ENCODE assay signal across 2 cellular contexts in the genomic region with DNA sequence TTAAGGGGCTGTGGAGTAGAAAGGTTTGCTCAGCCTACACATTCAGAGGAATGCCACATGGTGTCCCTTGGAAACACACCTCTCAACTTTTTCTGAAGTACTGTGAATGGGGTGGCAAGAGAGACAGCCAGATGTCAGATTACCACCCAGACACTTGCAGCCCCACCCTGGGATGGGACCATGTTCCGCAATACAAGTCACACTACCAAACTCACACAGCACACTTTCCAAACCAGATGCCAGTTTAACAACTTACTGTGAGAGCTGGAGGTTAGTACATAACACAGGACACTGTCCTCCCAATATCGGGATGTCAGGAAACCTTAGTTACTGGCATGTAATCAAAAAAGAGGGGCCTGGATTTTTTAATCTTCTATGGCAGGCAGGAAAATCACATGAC.
TF ChIP-seq lines count a peak whose summit lies in the region.

No MANE protein-coding gene starts in this region.

TF ChIP-seq in GM23338, 12 proteins besides CTCF, POLR2A, EP300 and RAD21 (continues in another document):
- no peak for TF ChIP-seq ZNF331 (CRISPR knock-in tag; IDR thresholded peaks at IDR 0.05; ENCODE audit: low read depth)
- TF ChIP-seq EZH2phosphoT487 (IDR thresholded peaks at IDR 0.05; ENCODE audit: unreplicated experiment): no peak
- TF ChIP-seq EZH2 (IDR thresholded peaks at IDR 0.05; ENCODE audit: low read depth, unreplicated experiment): no peak
- no peak for TF ChIP-seq JUNB (IDR thresholded peaks at IDR 0.05; ENCODE audit: unreplicated experiment)
- no peak for TF ChIP-seq CREB1 (CRISPR knock-in tag; IDR thresholded peaks at IDR 0.05; ENCODE audit: low read depth)
- TF ChIP-seq, protein P1, sequence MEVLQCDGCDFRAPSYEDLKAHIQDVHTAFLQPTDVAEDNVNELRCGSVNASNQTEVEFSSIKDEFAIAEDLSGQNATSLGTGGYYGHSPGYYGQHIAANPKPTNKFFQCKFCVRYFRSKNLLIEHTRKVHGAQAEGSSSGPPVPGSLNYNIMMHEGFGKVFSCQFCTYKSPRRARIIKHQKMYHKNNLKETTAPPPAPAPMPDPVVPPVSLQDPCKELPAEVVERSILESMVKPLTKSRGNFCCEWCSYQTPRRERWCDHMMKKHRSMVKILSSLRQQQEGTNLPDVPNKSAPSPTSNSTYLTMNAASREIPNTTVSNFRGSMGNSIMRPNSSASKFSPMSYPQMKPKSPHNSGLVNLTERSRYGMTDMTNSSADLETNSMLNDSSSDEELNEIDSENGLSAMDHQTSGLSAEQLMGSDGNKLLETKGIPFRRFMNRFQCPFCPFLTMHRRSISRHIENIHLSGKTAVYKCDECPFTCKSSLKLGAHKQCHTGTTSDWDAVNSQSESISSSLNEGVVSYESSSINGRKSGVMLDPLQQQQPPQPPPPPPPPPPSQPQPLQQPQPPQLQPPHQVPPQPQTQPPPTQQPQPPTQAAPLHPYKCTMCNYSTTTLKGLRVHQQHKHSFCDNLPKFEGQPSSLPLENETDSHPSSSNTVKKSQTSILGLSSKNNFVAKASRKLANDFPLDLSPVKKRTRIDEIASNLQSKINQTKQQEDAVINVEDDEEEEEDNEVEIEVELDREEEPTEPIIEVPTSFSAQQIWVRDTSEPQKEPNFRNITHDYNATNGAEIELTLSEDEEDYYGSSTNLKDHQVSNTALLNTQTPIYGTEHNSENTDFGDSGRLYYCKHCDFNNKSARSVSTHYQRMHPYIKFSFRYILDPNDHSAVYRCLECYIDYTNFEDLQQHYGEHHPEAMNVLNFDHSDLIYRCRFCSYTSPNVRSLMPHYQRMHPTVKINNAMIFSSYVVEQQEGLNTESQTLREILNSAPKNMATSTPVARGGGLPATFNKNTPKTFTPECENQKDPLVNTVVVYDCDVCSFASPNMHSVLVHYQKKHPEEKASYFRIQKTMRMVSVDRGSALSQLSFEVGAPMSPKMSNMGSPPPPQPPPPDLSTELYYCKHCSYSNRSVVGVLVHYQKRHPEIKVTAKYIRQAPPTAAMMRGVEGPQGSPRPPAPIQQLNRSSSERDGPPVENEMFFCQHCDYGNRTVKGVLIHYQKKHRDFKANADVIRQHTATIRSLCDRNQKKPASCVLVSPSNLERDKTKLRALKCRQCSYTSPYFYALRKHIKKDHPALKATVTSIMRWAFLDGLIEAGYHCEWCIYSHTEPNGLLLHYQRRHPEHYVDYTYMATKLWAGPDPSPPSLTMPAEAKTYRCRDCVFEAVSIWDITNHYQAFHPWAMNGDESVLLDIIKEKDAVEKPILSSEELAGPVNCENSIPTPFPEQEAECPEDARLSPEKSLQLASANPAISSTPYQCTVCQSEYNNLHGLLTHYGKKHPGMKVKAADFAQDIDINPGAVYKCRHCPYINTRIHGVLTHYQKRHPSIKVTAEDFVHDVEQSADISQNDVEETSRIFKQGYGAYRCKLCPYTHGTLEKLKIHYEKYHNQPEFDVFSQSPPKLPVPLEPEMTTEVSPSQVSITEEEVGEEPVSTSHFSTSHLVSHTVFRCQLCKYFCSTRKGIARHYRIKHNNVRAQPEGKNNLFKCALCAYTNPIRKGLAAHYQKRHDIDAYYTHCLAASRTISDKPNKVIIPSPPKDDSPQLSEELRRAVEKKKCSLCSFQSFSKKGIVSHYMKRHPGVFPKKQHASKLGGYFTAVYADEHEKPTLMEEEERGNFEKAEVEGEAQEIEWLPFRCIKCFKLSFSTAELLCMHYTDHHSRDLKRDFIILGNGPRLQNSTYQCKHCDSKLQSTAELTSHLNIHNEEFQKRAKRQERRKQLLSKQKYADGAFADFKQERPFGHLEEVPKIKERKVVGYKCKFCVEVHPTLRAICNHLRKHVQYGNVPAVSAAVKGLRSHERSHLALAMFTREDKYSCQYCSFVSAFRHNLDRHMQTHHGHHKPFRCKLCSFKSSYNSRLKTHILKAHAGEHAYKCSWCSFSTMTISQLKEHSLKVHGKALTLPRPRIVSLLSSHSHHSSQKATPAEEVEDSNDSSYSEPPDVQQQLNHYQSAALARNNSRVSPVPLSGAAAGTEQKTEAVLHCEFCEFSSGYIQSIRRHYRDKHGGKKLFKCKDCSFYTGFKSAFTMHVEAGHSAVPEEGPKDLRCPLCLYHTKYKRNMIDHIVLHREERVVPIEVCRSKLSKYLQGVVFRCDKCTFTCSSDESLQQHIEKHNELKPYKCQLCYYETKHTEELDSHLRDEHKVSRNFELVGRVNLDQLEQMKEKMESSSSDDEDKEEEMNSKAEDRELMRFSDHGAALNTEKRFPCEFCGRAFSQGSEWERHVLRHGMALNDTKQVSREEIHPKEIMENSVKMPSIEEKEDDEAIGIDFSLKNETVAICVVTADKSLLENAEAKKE (CRISPR knock-in tag; IDR thresholded peaks at IDR 0.05): no peak
- TF ChIP-seq, protein P2, sequence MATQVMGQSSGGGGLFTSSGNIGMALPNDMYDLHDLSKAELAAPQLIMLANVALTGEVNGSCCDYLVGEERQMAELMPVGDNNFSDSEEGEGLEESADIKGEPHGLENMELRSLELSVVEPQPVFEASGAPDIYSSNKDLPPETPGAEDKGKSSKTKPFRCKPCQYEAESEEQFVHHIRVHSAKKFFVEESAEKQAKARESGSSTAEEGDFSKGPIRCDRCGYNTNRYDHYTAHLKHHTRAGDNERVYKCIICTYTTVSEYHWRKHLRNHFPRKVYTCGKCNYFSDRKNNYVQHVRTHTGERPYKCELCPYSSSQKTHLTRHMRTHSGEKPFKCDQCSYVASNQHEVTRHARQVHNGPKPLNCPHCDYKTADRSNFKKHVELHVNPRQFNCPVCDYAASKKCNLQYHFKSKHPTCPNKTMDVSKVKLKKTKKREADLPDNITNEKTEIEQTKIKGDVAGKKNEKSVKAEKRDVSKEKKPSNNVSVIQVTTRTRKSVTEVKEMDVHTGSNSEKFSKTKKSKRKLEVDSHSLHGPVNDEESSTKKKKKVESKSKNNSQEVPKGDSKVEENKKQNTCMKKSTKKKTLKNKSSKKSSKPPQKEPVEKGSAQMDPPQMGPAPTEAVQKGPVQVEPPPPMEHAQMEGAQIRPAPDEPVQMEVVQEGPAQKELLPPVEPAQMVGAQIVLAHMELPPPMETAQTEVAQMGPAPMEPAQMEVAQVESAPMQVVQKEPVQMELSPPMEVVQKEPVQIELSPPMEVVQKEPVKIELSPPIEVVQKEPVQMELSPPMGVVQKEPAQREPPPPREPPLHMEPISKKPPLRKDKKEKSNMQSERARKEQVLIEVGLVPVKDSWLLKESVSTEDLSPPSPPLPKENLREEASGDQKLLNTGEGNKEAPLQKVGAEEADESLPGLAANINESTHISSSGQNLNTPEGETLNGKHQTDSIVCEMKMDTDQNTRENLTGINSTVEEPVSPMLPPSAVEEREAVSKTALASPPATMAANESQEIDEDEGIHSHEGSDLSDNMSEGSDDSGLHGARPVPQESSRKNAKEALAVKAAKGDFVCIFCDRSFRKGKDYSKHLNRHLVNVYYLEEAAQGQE (IDR thresholded peaks at IDR 0.05; ENCODE audit: unreplicated experiment): no peak
- no peak for TF ChIP-seq STAT1 (IDR thresholded peaks at IDR 0.05; ENCODE audit: unreplicated experiment)
- TF ChIP-seq ZNF114 (CRISPR knock-in tag; IDR thresholded peaks at IDR 0.05): no peak
- no peak for TF ChIP-seq NANOG (IDR thresholded peaks at IDR 0.05; ENCODE audit: borderline replicate concordance)
- no peak for TF ChIP-seq POLR2AphosphoS5 (IDR thresholded peaks at IDR 0.05; ENCODE audit: low read depth)

TF ChIP-seq in GM12878, 131 proteins besides CTCF, POLR2A, EP300 and RAD21:
- TF ChIP-seq ZNF687 (IDR thresholded peaks at IDR 0.05) (no peak), MEF2B (IDR thresholded peaks at IDR 0.05; ENCODE audit: partially characterized antibody, poor library complexity, severe bottlenecking) (no peak), NR2F1 (conservative IDR thresholded peaks at IDR 0.05) (no peak), SMAD5 (IDR thresholded peaks at IDR 0.05; ENCODE audit: low read depth) (no peak), CREM (IDR thresholded peaks at IDR 0.05; ENCODE audit: low read depth) (no peak), IKZF1 (conservative IDR thresholded peaks at IDR 0.05) (no peak), CHD4 (IDR thresholded peaks at IDR 0.05) (no peak), RUNX3 (IDR thresholded peaks at IDR 0.05; ENCODE audit: low read length) (no peak), ETV6 (conservative IDR thresholded peaks at IDR 0.05 in 1 of 2, IDR thresholded peaks at IDR 0.05 in 1 of 2; ENCODE audit: borderline replicate concordance in 1 of 2, low read depth in 1 of 2) (no peak), POU2F2 (IDR thresholded peaks at IDR 0.05; ENCODE audit: borderline replicate concordance, low read depth, low read length) (no peak)
